In genomic region chr14:67413806-67414769, GRCh38 we compare ENCODE assay signal across 1 cellular context.
TF ChIP-seq lines count a peak whose summit lies in the region.

No MANE protein-coding gene starts in this region.

TF ChIP-seq in HEK293, 187 proteins besides CTCF, POLR2A, EP300 and RAD21 (continued from another document):
- TF ChIP-seq TSHZ1 (tag by site-specific recombination; IDR thresholded peaks at IDR 0.05; ENCODE audit: borderline replicate concordance) (no peak), ZBTB21 (tag by site-specific recombination; IDR thresholded peaks at IDR 0.05) (peak; percentile 36; the same call in 1 of the 2 replicates), ZNF248 (tag by site-specific recombination; IDR thresholded peaks at IDR 0.05) (no peak), ZNF707 (tag by site-specific recombination; IDR thresholded peaks at IDR 0.05) (no peak), OVOL3 (tag by site-specific recombination; IDR thresholded peaks at IDR 0.05) (no peak), ZFHX2 (tag by site-specific recombination; conservative IDR thresholded peaks at IDR 0.05) (peak; percentile 30; the same call in 1 of the 2 replicates)
